9 cellular contexts compared by ENCODE assay signal in genomic region chr9:113057193-113057592, GRCh38. TPM values are rescaled to one million over a fixed set of nuclear protein-coding genes. Genes with fewer than 3 reads are reported as not detected.
DNase-seq lines count a peak whose midpoint lies in the region; ATAC-seq and TF ChIP-seq lines count a peak whose summit lies in the region.
"Had no signal": no experiment of that assay in that cellular context is flagged by ENCODE, and none has a peak within 500 bp of the region (broad histone marks: within the 10 kb centered on the region; RNA-seq: fewer than 3 reads in every experiment).

No MANE protein-coding gene starts in this region.

- peaks cover 9% of the 10 kb centered on the region for H3K79me2 ChIP-seq in smooth muscle cell (ENCODE audit: low read depth)

- H3K27ac ChIP-seq in SK-N-MC = no peak overlapping the region
- no peak overlapping the region for H3K27ac ChIP-seq in smooth muscle cell (ENCODE audit: low read depth)

- H3K4me1 ChIP-seq in iPS-15b (ENCODE audit: control insufficient read depth, insufficient read depth, low read length) (no peaks in the 10 kb centered on the region), smooth muscle cell (ENCODE audit: low read depth) (no peaks in the 10 kb centered on the region)

- DNase-seq in GM13976 (ENCODE audit: low spot score) (peak; percentile 19), SK-N-MC (ENCODE audit: low read depth, low spot score) (no peak), smooth muscle cell (lab: John Stamatoyannopoulos, UW; ENCODE audit: unreplicated experiment) (no peak), hippocampal formation (lab: John Stamatoyannopoulos, UW) (no peak)
- DNase-seq in activated CD4-positive, alpha-beta T cell treated with anti-CD3 and anti-CD28 coated beads, Interleukin-2, amount 50 U/mL, for 1 hour = no peak
- no peak for DNase-seq in activated naive CD4-positive, alpha-beta T cell treated with Interleukin-2 at 50 U/mL for 16 hours
- DNase-seq: GDM1 had no signal

- H4K20me1 ChIP-seq in smooth muscle cell (ENCODE audit: low read depth) = no peaks in the 10 kb centered on the region

- H3K4me2 ChIP-seq in smooth muscle cell = peak overlapping the region; percentile 88

- no peaks in the 10 kb centered on the region for H3F3A ChIP-seq in smooth muscle cell (ENCODE audit: low read depth)

- in situ Hi-C loops in GM13976 (cut with MboI; ENCODE audit: low sequenced_read_pairs, unreplicated experiment) = no loop called here

- TF ChIP-seq CTCF in GM13976 (IDR thresholded peaks at IDR 0.05; ENCODE audit: borderline replicate concordance, control extremely low read depth, extremely low read depth, insufficient read depth, missing control alignments) (no peak), smooth muscle cell (IDR thresholded peaks at IDR 0.05; ENCODE audit: borderline replicate concordance, insufficient read depth, poor library complexity, severe bottlenecking) (no peak)

- WGBS in smooth muscle cell (ENCODE audit: low lambda C conversion rate) = 88% methylated on average over 5 of the region's 5 CpGs

- H3K4me3 ChIP-seq in SK-N-MC = peak overlapping the region; percentile 94
- peak overlapping the region; percentile 88 for H3K4me3 ChIP-seq in iPS-15b (ENCODE audit: low read depth, low read length)
- H3K4me3 ChIP-seq in smooth muscle cell = peak overlapping the region; percentile 97

- H3K9me3 ChIP-seq in SK-N-MC (ENCODE audit: low read depth, low read length) = peaks cover 16% of the 10 kb centered on the region; the same call in 1 of the 2 replicates
- H3K9me3 ChIP-seq in iPS-15b (ENCODE audit: control insufficient read depth, insufficient read depth, low read length) = peaks cover 11% of the 10 kb centered on the region
- H3K9me3 ChIP-seq in smooth muscle cell (replicated peaks; ENCODE audit: low read depth) = no peaks in the 10 kb centered on the region

- peaks cover 38% of the 10 kb centered on the region for H3K27me3 ChIP-seq in iPS-15b (ENCODE audit: control insufficient read depth, insufficient read depth, low read length)
- no peaks in the 10 kb centered on the region for H3K27me3 ChIP-seq in smooth muscle cell (ENCODE audit: low read depth)

- peak overlapping the region; percentile 100 for H2AFZ ChIP-seq in smooth muscle cell (ENCODE audit: low read depth)

- H3K36me3 ChIP-seq in SK-N-MC (ENCODE audit: insufficient read depth, low read length) = peaks cover 5% of the 10 kb centered on the region; the same call in 1 of the 2 replicates
- no peaks in the 10 kb centered on the region for H3K36me3 ChIP-seq in iPS-15b (ENCODE audit: control insufficient read depth, insufficient read depth, low read length)
- H3K36me3 ChIP-seq in smooth muscle cell (ENCODE audit: low read depth) = no peaks in the 10 kb centered on the region

- no peak for ATAC-seq in HG02678 (IDR thresholded peaks at IDR 0.05; ENCODE audit: unreplicated experiment)

- no peak overlapping the region for H3K9ac ChIP-seq in SK-N-MC (ENCODE audit: insufficient read length)
- H3K9ac ChIP-seq in iPS-15b (ENCODE audit: low read depth, low read length) = no peak overlapping the region
- no peak overlapping the region for H3K9ac ChIP-seq in smooth muscle cell (ENCODE audit: low read depth)

RNA-seq across cellular contexts. Expression of gene ZFP37, which starts 0.7 kb away (rescaled TPM):
- total RNA-seq in smooth muscle cell = 8.2 and 9.0 TPM in 2 replicates
- polyA plus RNA-seq in smooth muscle cell = 2.2 and 2.5 TPM in 2 replicates

RNA-seq across cellular contexts. Expression of gene ZNF883, which starts 45.2 kb away (rescaled TPM):
- 4.3 and 9.9 TPM in 2 replicates for total RNA-seq in smooth muscle cell
- 0.91 and 1.7 TPM in 2 replicates for polyA plus RNA-seq in smooth muscle cell
